Comparison of ENCODE assay signal across 12 cellular contexts in the genomic region with DNA sequence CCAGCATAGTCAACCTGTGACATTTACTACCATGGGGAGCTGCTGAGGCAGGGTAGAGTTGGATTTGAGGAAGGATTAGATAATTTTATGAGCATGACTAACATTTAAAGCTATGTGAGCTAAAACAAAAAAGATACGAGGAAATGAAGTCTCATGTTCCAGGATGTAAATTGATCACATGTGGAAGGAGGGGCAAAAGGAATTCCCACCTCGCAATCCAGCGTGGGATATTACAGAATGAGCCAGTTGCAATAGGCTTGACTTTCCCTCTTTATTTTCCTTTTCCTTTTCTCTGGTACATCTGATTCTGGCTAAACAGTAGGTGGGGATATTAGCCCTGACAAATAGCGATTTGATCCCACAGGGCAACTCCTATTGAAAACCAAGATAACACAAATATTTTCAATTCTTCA.
DNase-seq lines count a peak whose midpoint lies in the region; ATAC-seq, FAIRE-seq and TF ChIP-seq lines count a peak whose summit lies in the region.
"Had no signal": no experiment of that assay in that cellular context is flagged by ENCODE, and none has a peak within 500 bp of the region (broad histone marks: within the 10 kb centered on the region; RNA-seq: fewer than 3 reads in every experiment).

No MANE protein-coding gene starts in this region.

- H3K27ac Mint-ChIP-seq in MCF 10A (ENCODE audit: low read depth, unreplicated experiment), result peak overlapping the region; percentile 68
- H3K27ac Mint-ChIP-seq in stimulated activated naive B cell treated with anti-CD40 and anti-IgM and Interleukin-4, amounts not matched to agents 10 μg/mL and 1 μg/mL and 100 μg/mL, for 72 hours, result no peak overlapping the region
- H3K27ac Mint-ChIP-seq: activated T-helper 1 cell treated with anti-CD3 and anti-CD28 coated beads, Interleukin-12 subunit alpha, Interleukin-12 subunit beta, Interleukin-2, Interleukin-4 antibody, amounts not matched to agents 30 ng/mL and 10 ng/mL and 1 ng/mL, durations not matched to agents 14 hours and 24 hours and 36 hours; dendritic cell treated with granulocyte-macrophage colony-stimulating factor and Interleukin-4, amounts not matched to agents 40 ng/mL and 50 ng/mL, for 4 days had no signal

- ATAC-seq in SK-N-SH treated with all-trans-retinoic acid at 6 μM for 48 hours, result peak; percentile 60
- no peak for ATAC-seq in stimulated activated naive B cell treated with anti-CD40 and anti-IgM and Interleukin-4, amounts not matched to agents 10 μg/mL and 1 μg/mL and 100 μg/mL, for 72 hours (replicated peaks)

- H3K4me3 ChIP-seq in breast epithelium (no peak overlapping the region), fibroblast of pulmonary artery (replicated peaks; ENCODE audit: low read depth, low read length) (no peak overlapping the region)
- H3K4me3 ChIP-seq: thyroid gland had no signal

- H3K4me1 ChIP-seq in breast epithelium, result no peaks in the 10 kb centered on the region
- H3K4me1 ChIP-seq: thyroid gland had no signal

- H3K36me3 ChIP-seq in breast epithelium, result no peaks in the 10 kb centered on the region
- H3K36me3 ChIP-seq: thyroid gland had no signal

- TF ChIP-seq POLR2A in breast epithelium (IDR thresholded peaks at IDR 0.05), result no peak

- H3K27me3 Mint-ChIP-seq in MCF 10A (ENCODE audit: insufficient read depth, unreplicated experiment), result no peaks in the 10 kb centered on the region
- H3K27me3 Mint-ChIP-seq in stimulated activated naive B cell treated with anti-CD40 and anti-IgM and Interleukin-4, amounts not matched to agents 10 μg/mL and 1 μg/mL and 100 μg/mL, for 72 hours, result peaks cover 0 to 5% of the 10 kb centered on the region in 2 donors

- no peak overlapping the region for H3K4me3 Mint-ChIP-seq in MCF 10A (ENCODE audit: unreplicated experiment)
- H3K4me3 Mint-ChIP-seq in stimulated activated naive B cell treated with anti-CD40 and anti-IgM and Interleukin-4, amounts not matched to agents 10 μg/mL and 1 μg/mL and 100 μg/mL, for 72 hours, result no peak overlapping the region
- H3K4me3 Mint-ChIP-seq: activated T-helper 1 cell treated with anti-CD3 and anti-CD28 coated beads, Interleukin-12 subunit alpha, Interleukin-12 subunit beta, Interleukin-2, Interleukin-4 antibody, amounts not matched to agents 30 ng/mL and 10 ng/mL and 1 ng/mL, durations not matched to agents 14 hours and 24 hours and 36 hours; dendritic cell treated with granulocyte-macrophage colony-stimulating factor and Interleukin-4, amounts not matched to agents 40 ng/mL and 50 ng/mL, for 4 days had no signal

- peaks cover 0 to 9% of the 10 kb centered on the region in 2 donors for H3K9me3 ChIP-seq in breast epithelium
- H3K9me3 ChIP-seq: thyroid gland had no signal

- no peak for TF ChIP-seq CTCF in MCF 10A (IDR thresholded peaks at IDR 0.05; ENCODE audit: unreplicated experiment)
- no peak for TF ChIP-seq CTCF in breast epithelium (IDR thresholded peaks at IDR 0.05)
- peak; percentile 23 for TF ChIP-seq CTCF in fibroblast of pulmonary artery (IDR thresholded peaks at IDR 0.05; ENCODE audit: low read length, missing control alignments)

- H3K9me3 Mint-ChIP-seq in MCF 10A (ENCODE audit: unreplicated experiment), result no peaks in the 10 kb centered on the region
- peaks cover 0 to 2% of the 10 kb centered on the region in 2 donors for H3K9me3 Mint-ChIP-seq in stimulated activated naive B cell treated with anti-CD40 and anti-IgM and Interleukin-4, amounts not matched to agents 10 μg/mL and 1 μg/mL and 100 μg/mL, for 72 hours
- H3K9me3 Mint-ChIP-seq: activated T-helper 1 cell treated with anti-CD3 and anti-CD28 coated beads, Interleukin-12 subunit alpha, Interleukin-12 subunit beta, Interleukin-2, Interleukin-4 antibody, amounts not matched to agents 30 ng/mL and 10 ng/mL and 1 ng/mL, durations not matched to agents 14 hours and 24 hours and 36 hours had no signal

- intact Hi-C loops in MCF 10A (cut with micrococcal nuclease), result no loop called here
- intact Hi-C loops in breast epithelium (cut with DNase I; ENCODE audit: low total_unique reads), result no loop called here

- BruUV-seq in MCF 10A (replicated peaks; lab: Mats Ljungman, UMichigan), result no TSS peak

- H3K27ac ChIP-seq in breast epithelium, result no peak overlapping the region
- H3K27ac ChIP-seq: thyroid gland had no signal

- CTCF ChIA-PET in MCF 10A (lab: Yijun Ruan, JAX), result interaction anchor here (0.6 to 3.3 kb wide), 10 partner anchors 12 to 258 kb away, joined by 3 to 19 read pairs (median 4); no protein-coding TSS in a partner anchor

- peak; percentile 82 for DNase-seq in MCF 10A (ENCODE audit: unreplicated experiment)
- DNase-seq in breast epithelium (ENCODE audit: low spot score in 2 of 2), result no peak
- peak; percentile 80 for DNase-seq in fibroblast of pulmonary artery (ENCODE audit: low read depth)
- peak; percentile 31 for DNase-seq in urothelium cell line (ENCODE audit: low spot score)
- DNase-seq in stimulated activated CD4-positive, alpha-beta T cell treated with anti-CD3 and anti-CD28 coated beads, Interleukin-12 subunit alpha, Interleukin-12 subunit beta, amount 100 ng/mL, for 4 hours, result no peak
- no peak for DNase-seq in GM19239 (ENCODE audit: insufficient read length, low spot score)
- DNase-seq in stimulated activated naive B cell treated with anti-CD40 and anti-IgM and Interleukin-4, amounts not matched to agents 10 μg/mL and 1 μg/mL and 100 μg/mL, for 72 hours, result no peak
- DNase-seq: NCI-H82, thyroid gland had no signal

- no peaks in the 10 kb centered on the region for H3K27me3 ChIP-seq in breast epithelium
- H3K27me3 ChIP-seq: thyroid gland had no signal

- POLR2A ChIA-PET in MCF 10A (lab: Yijun Ruan, JAX), result interaction anchor here (1.2 to 2.7 kb wide), 5 partner anchors 12 to 62 kb away, joined by 3 to 9 read pairs (median 5); no protein-coding TSS in a partner anchor

- peaks cover 32% of the 10 kb centered on the region for H3K4me1 Mint-ChIP-seq in MCF 10A (ENCODE audit: insufficient read depth, unreplicated experiment)
- H3K4me1 Mint-ChIP-seq in stimulated activated naive B cell treated with anti-CD40 and anti-IgM and Interleukin-4, amounts not matched to agents 10 μg/mL and 1 μg/mL and 100 μg/mL, for 72 hours, result no peaks in the 10 kb centered on the region

- FAIRE-seq in urothelium cell line (lab: Jason Lieb, UNC) (no peak), GM19239 (lab: Jason Lieb, UNC) (no peak)

- no peaks in the 10 kb centered on the region for H3K36me3 Mint-ChIP-seq in MCF 10A (ENCODE audit: insufficient read depth, unreplicated experiment)
- no peaks in the 10 kb centered on the region for H3K36me3 Mint-ChIP-seq in stimulated activated naive B cell treated with anti-CD40 and anti-IgM and Interleukin-4, amounts not matched to agents 10 μg/mL and 1 μg/mL and 100 μg/mL, for 72 hours

TF ChIP-seq in SK-N-SH treated with all-trans-retinoic acid at 6 μM for 48 hours, 23 proteins besides CTCF, POLR2A, EP300 and RAD21 (continues in another document):
- TF ChIP-seq PPARA (CRISPR knock-in tag; IDR thresholded peaks at IDR 0.05; ENCODE audit: borderline replicate concordance) (no peak), TOX (CRISPR knock-in tag; IDR thresholded peaks at IDR 0.05; ENCODE audit: borderline replicate concordance) (no peak), ZC3H10 (CRISPR knock-in tag; IDR thresholded peaks at IDR 0.05) (no peak), ESRRG (CRISPR knock-in tag; IDR thresholded peaks at IDR 0.05) (no peak), ARNTL (CRISPR knock-in tag; IDR thresholded peaks at IDR 0.05; ENCODE audit: borderline replicate concordance, low read depth) (no peak), BACH2 (CRISPR knock-in tag; IDR thresholded peaks at IDR 0.05; ENCODE audit: borderline replicate concordance) (no peak), CSDC2 (CRISPR knock-in tag; IDR thresholded peaks at IDR 0.05) (no peak), ZNF70 (CRISPR knock-in tag; IDR thresholded peaks at IDR 0.05) (no peak), ISL1 (CRISPR knock-in tag; IDR thresholded peaks at IDR 0.05) (no peak), OSR1 (CRISPR knock-in tag; IDR thresholded peaks at IDR 0.05) (no peak)
- TF ChIP-seq, protein P1, sequence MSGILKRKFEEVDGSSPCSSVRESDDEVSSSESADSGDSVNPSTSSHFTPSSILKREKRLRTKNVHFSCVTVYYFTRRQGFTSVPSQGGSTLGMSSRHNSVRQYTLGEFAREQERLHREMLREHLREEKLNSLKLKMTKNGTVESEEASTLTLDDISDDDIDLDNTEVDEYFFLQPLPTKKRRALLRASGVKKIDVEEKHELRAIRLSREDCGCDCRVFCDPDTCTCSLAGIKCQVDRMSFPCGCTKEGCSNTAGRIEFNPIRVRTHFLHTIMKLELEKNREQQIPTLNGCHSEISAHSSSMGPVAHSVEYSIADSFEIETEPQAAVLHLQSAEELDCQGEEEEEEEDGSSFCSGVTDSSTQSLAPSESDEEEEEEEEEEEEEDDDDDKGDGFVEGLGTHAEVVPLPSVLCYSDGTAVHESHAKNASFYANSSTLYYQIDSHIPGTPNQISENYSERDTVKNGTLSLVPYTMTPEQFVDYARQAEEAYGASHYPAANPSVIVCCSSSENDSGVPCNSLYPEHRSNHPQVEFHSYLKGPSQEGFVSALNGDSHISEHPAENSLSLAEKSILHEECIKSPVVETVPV (CRISPR knock-in tag; IDR thresholded peaks at IDR 0.05), result no peak
- TF ChIP-seq, protein P2, sequence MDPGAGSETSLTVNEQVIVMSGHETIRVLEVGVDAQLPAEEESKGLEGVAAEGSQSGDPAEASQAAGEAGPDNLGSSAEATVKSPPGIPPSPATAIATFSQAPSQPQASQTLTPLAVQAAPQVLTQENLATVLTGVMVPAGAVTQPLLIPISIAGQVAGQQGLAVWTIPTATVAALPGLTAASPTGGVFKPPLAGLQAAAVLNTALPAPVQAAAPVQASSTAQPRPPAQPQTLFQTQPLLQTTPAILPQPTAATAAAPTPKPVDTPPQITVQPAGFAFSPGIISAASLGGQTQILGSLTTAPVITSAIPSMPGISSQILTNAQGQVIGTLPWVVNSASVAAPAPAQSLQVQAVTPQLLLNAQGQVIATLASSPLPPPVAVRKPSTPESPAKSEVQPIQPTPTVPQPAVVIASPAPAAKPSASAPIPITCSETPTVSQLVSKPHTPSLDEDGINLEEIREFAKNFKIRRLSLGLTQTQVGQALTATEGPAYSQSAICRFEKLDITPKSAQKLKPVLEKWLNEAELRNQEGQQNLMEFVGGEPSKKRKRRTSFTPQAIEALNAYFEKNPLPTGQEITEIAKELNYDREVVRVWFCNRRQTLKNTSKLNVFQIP (CRISPR knock-in tag; IDR thresholded peaks at IDR 0.05; ENCODE audit: borderline replicate concordance, low read depth), result no peak

Comparison
In these comparisons a context has a peak if more than half of its experiments do, and no peak if none do; other contexts are left out.
1. DNase-seq: peak in MCF 10A (single experiment), fibroblast of pulmonary artery (single experiment) and urothelium cell line (single experiment); none in breast epithelium (0 of 2), stimulated activated CD4-positive, alpha-beta T cell treated with anti-CD3 and anti-CD28 coated beads, Interleukin-12 subunit alpha, Interleukin-12 subunit beta, amount 100 ng/mL, for 4 hours (single experiment), GM19239 (single experiment) and stimulated activated naive B cell treated with anti-CD40 and anti-IgM and Interleukin-4, amounts not matched to agents 10 μg/mL and 1 μg/mL and 100 μg/mL, for 72 hours (single experiment).